17 cellular contexts compared by ENCODE assay signal in the genomic region with DNA sequence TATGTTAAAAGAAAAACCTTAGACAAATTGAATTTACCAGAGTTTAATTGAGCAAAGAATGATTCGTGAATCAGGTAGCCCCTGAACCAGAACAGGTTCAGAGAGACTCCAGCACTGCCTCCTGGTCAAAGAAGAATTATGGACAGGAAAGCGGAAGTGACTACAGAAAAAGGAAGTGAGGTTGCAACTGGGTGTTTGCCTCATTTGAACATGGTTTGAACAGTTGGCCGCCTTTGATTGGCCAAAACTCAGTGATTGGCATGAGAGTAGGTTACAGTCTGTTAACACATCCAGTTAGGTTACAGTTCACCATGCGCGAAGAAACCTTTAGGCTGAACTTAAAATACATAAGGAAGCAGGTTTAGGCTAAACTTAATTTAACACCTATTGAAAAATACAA.
DNase-seq lines count a peak whose midpoint lies in the region; ATAC-seq, FAIRE-seq and TF ChIP-seq lines count a peak whose summit lies in the region.
"Had no signal": no experiment of that assay in that cellular context is flagged by ENCODE, and none has a peak within 500 bp of the region (broad histone marks: within the 10 kb centered on the region; RNA-seq: fewer than 3 reads in every experiment).

No MANE protein-coding gene starts in this region.

- no peaks in the 10 kb centered on the region for H3K36me3 ChIP-seq in K562 (ENCODE audit: control insufficient read depth, insufficient read depth, low read length)
- no peaks in the 10 kb centered on the region for H3K36me3 ChIP-seq in left ventricle myocardium inferior
- H3K36me3 ChIP-seq: HAP-1 had no signal

- no peak overlapping the region for H2AFZ ChIP-seq in K562 (ENCODE audit: low read depth, low read length)

- FAIRE-seq in K562 (lab: Jason Lieb, UNC), result no peak

- no peak overlapping the region for H3K9ac ChIP-seq in K562 (ENCODE audit: insufficient read depth in 1 of 2, low read depth in 2 of 2, low read length in 2 of 2)

- in situ Hi-C loops in K562 (cut with MboI), result no loop called here

- TF ChIP-seq RAD21 in K562 (CRISPR knock-in tag; conservative IDR thresholded peaks at IDR 0.05 in 1 of 2, IDR thresholded peaks at IDR 0.05 in 1 of 2), result no peak

- H3K27me3 ChIP-seq in K562 (ENCODE audit: control insufficient read depth in 2 of 2, insufficient read depth in 2 of 2, low read length in 2 of 2) (no peaks in the 10 kb centered on the region), left ventricle myocardium inferior (ENCODE audit: low read depth) (no peaks in the 10 kb centered on the region)

- no peaks in the 10 kb centered on the region for H4K20me1 ChIP-seq in K562 (replicated peaks; ENCODE audit: control insufficient read depth, insufficient read depth, low read length)

- POLR2A ChIA-PET in K562 (lab: Yijun Ruan, JAX), result no interaction called here

- H3K4me1 ChIP-seq in K562 (replicated peaks in 1 of 2; ENCODE audit: control insufficient read depth in 2 of 2, insufficient read depth in 2 of 2, low read length in 2 of 2), result no peaks in the 10 kb centered on the region; a peak in 2 of 5 replicates
- H3K4me1 ChIP-seq in left ventricle myocardium inferior, result no peaks in the 10 kb centered on the region

- no peak for TF ChIP-seq CTCF in K562 (IDR thresholded peaks at IDR 0.05 in 2 of 3, conservative IDR thresholded peaks at IDR 0.05 in 1 of 3; ENCODE audit: insufficient read depth in 2 of 3, low read depth in 1 of 3, low read length in 3 of 3)
- no peak for TF ChIP-seq CTCF in left ventricle myocardium inferior (IDR thresholded peaks at IDR 0.05; ENCODE audit: borderline replicate concordance)

- no peak overlapping the region for H3K4me3 ChIP-seq in K562
- no peak overlapping the region for H3K4me3 ChIP-seq in left ventricle myocardium inferior
- H3K4me3 ChIP-seq: HAP-1 had no signal

- H3K79me2 ChIP-seq in K562 (ENCODE audit: control insufficient read depth, insufficient read depth, low read length), result no peaks in the 10 kb centered on the region

- TF ChIP-seq POLR2A in K562 (conservative IDR thresholded peaks at IDR 0.05), result no peak

- intact Hi-C loops in K562 (cut with micrococcal nuclease) (no loop called here), left ventricle myocardium inferior (cut with micrococcal nuclease) (no loop called here)

- peak; percentile 2 for DNase-seq in GF-D8 (lab: John Stamatoyannopoulos, UW)
- DNase-seq in Kasumi-1 (lab: John Stamatoyannopoulos, UW), result peak; percentile 4 to 9
- DNase-seq in NOMO-1 treated with DMSO at 0.1 percent for 48 hours (lab: John Stamatoyannopoulos, UW; ENCODE audit: unreplicated experiment), result peak; percentile 55
- no peak for DNase-seq in K562 (ENCODE audit: extremely low read depth in 1 of 4, low spot score in 3 of 4)
- DNase-seq in left ventricle myocardium inferior, result no peak
- no peak for DNase-seq in HCEC 1CT
- DNase-seq: C1 segment of cervical spinal cord, GDM1, NCI-H1417 treated with DMSO at 0.1 percent for 48 hours, NCI-H2029 treated with DMSO at 0.1 percent for 48 hours, NCI-H510A, NCI-H82, T-helper 2 cell had no signal

- ATAC-seq in K562, result no peak
- no peak for ATAC-seq in HG02798 (IDR thresholded peaks at IDR 0.05; ENCODE audit: poor library complexity, unreplicated experiment)
- ATAC-seq in GM18858 (IDR thresholded peaks at IDR 0.05; ENCODE audit: unreplicated experiment), result no peak

- TF ChIP-seq EP300 in K562 (IDR thresholded peaks at IDR 0.05; ENCODE audit: low read length), result no peak

- no TSS peak for BruUV-seq in K562 (replicated peaks; lab: Mats Ljungman, UMichigan)

- no peak overlapping the region for H3K27ac ChIP-seq in K562 (ENCODE audit: extremely low read depth, low read depth, low read length)
- H3K27ac ChIP-seq in left ventricle myocardium inferior (replicated peaks), result no peak overlapping the region
- H3K27ac ChIP-seq: RWPE1 had no signal

- no peaks in the 10 kb centered on the region for H3K9me1 ChIP-seq in K562 (ENCODE audit: control insufficient read depth, insufficient read depth, low read length)

- H3K9me3 ChIP-seq in K562 (replicated peaks; ENCODE audit: control insufficient read depth, insufficient read depth, low read depth, low read length), result no peaks in the 10 kb centered on the region
- H3K9me3 ChIP-seq in left ventricle myocardium inferior (replicated peaks), result no peaks in the 10 kb centered on the region
- H3K9me3 ChIP-seq: HAP-1 had no signal

- 26% methylated on average over 5 of the region's 5 CpGs for WGBS in K562 (ENCODE audit: insufficient coverage, low coverage, missing lambda C conversion rate)

- CTCF ChIA-PET in K562 (lab: Yijun Ruan, JAX; ENCODE audit: low intra/inter-chr PET ratio), result no interaction called here

- H3K4me2 ChIP-seq in K562 (ENCODE audit: insufficient read depth, low read length), result no peak overlapping the region

TF ChIP-seq in K562, 482 proteins besides CTCF, POLR2A, EP300 and RAD21 (continues in another document):
- TF ChIP-seq TEAD4 (IDR thresholded peaks at IDR 0.05; ENCODE audit: low read length) (no peak), TEAD4 (CRISPR knock-in tag; IDR thresholded peaks at IDR 0.05; ENCODE audit: borderline replicate concordance) (no peak), GABPA (tag; conservative IDR thresholded peaks at IDR 0.05; ENCODE audit: low read depth) (peak; percentile 39; the same call in 1 of the 2 replicates), BCL6 (CRISPR knock-in tag; IDR thresholded peaks at IDR 0.05) (no peak), PURB (CRISPR knock-in tag; IDR thresholded peaks at IDR 0.05; ENCODE audit: low read depth) (no peak), SNRNP70 (optimal IDR thresholded peaks at IDR 0.05; ENCODE audit: low read depth, low read length) (no peak), ZNF140 (CRISPR knock-in tag; IDR thresholded peaks at IDR 0.05) (no peak), FOXM1 (IDR thresholded peaks at IDR 0.05; ENCODE audit: low read depth) (peak; percentile 80), FOXM1 (CRISPR knock-in tag; IDR thresholded peaks at IDR 0.05; ENCODE audit: low read depth) (no peak), ZKSCAN1 (IDR thresholded peaks at IDR 0.05; ENCODE audit: low read depth, low read length) (no peak), MEF2D (tag; conservative IDR thresholded peaks at IDR 0.05; ENCODE audit: low read depth) (no peak), ZNF830 (CRISPR knock-in tag; IDR thresholded peaks at IDR 0.05) (no peak), MYNN (IDR thresholded peaks at IDR 0.05) (no peak), MYNN (CRISPR knock-in tag; IDR thresholded peaks at IDR 0.05) (no peak)
- TF ChIP-seq, protein P1, sequence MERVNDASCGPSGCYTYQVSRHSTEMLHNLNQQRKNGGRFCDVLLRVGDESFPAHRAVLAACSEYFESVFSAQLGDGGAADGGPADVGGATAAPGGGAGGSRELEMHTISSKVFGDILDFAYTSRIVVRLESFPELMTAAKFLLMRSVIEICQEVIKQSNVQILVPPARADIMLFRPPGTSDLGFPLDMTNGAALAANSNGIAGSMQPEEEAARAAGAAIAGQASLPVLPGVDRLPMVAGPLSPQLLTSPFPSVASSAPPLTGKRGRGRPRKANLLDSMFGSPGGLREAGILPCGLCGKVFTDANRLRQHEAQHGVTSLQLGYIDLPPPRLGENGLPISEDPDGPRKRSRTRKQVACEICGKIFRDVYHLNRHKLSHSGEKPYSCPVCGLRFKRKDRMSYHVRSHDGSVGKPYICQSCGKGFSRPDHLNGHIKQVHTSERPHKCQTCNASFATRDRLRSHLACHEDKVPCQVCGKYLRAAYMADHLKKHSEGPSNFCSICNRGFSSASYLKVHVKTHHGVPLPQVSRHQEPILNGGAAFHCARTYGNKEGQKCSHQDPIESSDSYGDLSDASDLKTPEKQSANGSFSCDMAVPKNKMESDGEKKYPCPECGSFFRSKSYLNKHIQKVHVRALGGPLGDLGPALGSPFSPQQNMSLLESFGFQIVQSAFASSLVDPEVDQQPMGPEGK (CRISPR knock-in tag; IDR thresholded peaks at IDR 0.05; ENCODE audit: borderline replicate concordance), result no peak
- TF ChIP-seq, protein P2, sequence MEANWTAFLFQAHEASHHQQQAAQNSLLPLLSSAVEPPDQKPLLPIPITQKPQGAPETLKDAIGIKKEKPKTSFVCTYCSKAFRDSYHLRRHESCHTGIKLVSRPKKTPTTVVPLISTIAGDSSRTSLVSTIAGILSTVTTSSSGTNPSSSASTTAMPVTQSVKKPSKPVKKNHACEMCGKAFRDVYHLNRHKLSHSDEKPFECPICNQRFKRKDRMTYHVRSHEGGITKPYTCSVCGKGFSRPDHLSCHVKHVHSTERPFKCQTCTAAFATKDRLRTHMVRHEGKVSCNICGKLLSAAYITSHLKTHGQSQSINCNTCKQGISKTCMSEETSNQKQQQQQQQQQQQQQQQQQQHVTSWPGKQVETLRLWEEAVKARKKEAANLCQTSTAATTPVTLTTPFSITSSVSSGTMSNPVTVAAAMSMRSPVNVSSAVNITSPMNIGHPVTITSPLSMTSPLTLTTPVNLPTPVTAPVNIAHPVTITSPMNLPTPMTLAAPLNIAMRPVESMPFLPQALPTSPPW (CRISPR knock-in tag; IDR thresholded peaks at IDR 0.05), result no peak
- TF ChIP-seq, protein P3, sequence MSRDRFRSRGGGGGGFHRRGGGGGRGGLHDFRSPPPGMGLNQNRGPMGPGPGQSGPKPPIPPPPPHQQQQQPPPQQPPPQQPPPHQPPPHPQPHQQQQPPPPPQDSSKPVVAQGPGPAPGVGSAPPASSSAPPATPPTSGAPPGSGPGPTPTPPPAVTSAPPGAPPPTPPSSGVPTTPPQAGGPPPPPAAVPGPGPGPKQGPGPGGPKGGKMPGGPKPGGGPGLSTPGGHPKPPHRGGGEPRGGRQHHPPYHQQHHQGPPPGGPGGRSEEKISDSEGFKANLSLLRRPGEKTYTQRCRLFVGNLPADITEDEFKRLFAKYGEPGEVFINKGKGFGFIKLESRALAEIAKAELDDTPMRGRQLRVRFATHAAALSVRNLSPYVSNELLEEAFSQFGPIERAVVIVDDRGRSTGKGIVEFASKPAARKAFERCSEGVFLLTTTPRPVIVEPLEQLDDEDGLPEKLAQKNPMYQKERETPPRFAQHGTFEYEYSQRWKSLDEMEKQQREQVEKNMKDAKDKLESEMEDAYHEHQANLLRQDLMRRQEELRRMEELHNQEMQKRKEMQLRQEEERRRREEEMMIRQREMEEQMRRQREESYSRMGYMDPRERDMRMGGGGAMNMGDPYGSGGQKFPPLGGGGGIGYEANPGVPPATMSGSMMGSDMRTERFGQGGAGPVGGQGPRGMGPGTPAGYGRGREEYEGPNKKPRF (IDR thresholded peaks at IDR 0.05; ENCODE audit: low read depth, low read length), result no peak

Comparison
In these comparisons a context has a peak if more than half of its experiments do, and no peak if none do; other contexts are left out.
1. DNase-seq: peak in GF-D8 (single experiment), Kasumi-1 (2 of 2) and NOMO-1 treated with DMSO at 0.1 percent for 48 hours (single experiment); none in K562 (0 of 4), left ventricle myocardium inferior (single experiment) and HCEC 1CT (single experiment).